30 cellular contexts compared by ENCODE assay signal in the genomic region with DNA sequence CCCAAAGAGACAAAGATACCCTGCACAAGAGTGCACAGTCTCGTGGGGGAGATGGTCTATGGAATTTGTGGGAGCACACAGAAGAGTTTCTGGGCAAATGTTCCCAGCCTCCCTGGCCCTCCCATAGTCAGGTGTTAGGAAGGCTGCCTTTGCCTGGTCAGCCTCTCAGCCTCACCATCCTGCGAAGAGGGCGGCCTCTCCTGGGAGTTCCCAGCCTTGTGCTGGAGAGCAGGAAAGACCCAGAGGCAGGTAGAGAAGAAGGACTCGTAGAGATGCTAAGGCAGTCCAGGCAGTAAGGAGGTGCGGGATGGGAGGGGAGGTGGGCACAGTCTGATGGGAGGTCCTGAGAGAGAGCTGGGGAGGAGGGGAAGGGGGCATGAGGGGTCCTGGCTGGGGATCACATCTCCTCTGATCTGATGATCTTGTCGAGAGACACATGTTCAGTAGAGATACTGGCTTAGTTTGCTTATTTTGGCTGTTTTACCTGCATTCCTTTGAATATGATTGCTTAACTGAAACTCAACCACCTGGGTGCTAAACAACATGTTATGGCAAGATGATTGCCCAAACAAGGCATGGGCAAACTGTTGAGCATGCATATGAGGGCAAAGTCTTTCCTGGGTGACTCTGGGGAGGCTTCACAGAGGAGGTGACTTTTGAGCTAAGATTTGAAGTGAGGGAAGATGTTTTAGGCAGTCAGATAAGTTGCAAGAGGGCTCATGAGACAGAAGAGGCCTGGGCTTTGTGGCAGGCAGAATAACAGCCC. TPM values are rescaled to one million over a fixed set of nuclear protein-coding genes. Genes with fewer than 3 reads are reported as not detected.
"Had no signal": no experiment of that assay in that cellular context is flagged by ENCODE, and none has a peak within 500 bp of the region (broad histone marks: within the 10 kb centered on the region; RNA-seq: fewer than 3 reads in every experiment).

No MANE protein-coding gene starts in this region.

- H3K4me3 ChIP-seq: pancreas, psoas muscle, right atrium auricular region, stomach, suprapubic skin, tibial nerve had no signal

- H3K36me3 ChIP-seq: neutrophil, pancreas, right atrium auricular region, stomach, suprapubic skin, tibial nerve had no signal

- H3K4me3 Mint-ChIP-seq: activated B cell treated with CpG ODN at 0.5 μM for 24 hours; activated CD4-positive, alpha-beta memory T cell treated with anti-CD3 and anti-CD28 coated beads, Interleukin-2, amount 10 ng/mL, durations not matched to agents 7 days and 5 days; activated naive CD4-positive, alpha-beta T cell treated with anti-CD3 and anti-CD28 coated beads for 36 hours; activated naive CD8-positive, alpha-beta T cell treated with anti-CD3 and anti-CD28 coated beads, Interleukin-2, amount 10 ng/mL, durations not matched to agents 7 days and 5 days; activated T-cell treated with anti-CD3 and anti-CD28 coated beads, Interleukin-2, amount 50 U/mL, for 72 hours; natural killer cell treated with Interleukin-12 subunit alpha and Interleukin-12 subunit beta and Interleukin-15 and Interleukin-18, amount 100 ng/mL, for 72 hours; stimulated activated effector memory CD8-positive, alpha-beta T cell treated with anti-CD3 and anti-CD28 coated beads, Interleukin-12 subunit alpha, Interleukin-12 subunit beta, amount 100 ng/mL, for 72 hours had no signal

- H3K36me3 Mint-ChIP-seq: activated naive CD8-positive, alpha-beta T cell treated with anti-CD3 and anti-CD28 coated beads, Interleukin-2, amount 10 ng/mL, durations not matched to agents 7 days and 5 days; stimulated activated effector memory CD8-positive, alpha-beta T cell treated with anti-CD3 and anti-CD28 coated beads, Interleukin-12 subunit alpha, Interleukin-12 subunit beta, amount 100 ng/mL, for 72 hours had no signal

- ATAC-seq: activated T-cell treated with anti-CD3 and anti-CD28 coated beads, Interleukin-2, amount 50 U/mL, for 72 hours; natural killer cell treated with Interleukin-12 subunit alpha and Interleukin-12 subunit beta and Interleukin-15 and Interleukin-18, amount 100 ng/mL, for 72 hours; pancreas; psoas muscle; stimulated activated effector memory CD8-positive, alpha-beta T cell treated with anti-CD3 and anti-CD28 coated beads, Interleukin-12 subunit alpha, Interleukin-12 subunit beta, amount 100 ng/mL, for 72 hours had no signal

- H3K27me3 ChIP-seq: pancreas, right atrium auricular region, stomach, suprapubic skin, tibial nerve had no signal

- H3K9me3 ChIP-seq: neutrophil, pancreas, psoas muscle had no signal

- FAIRE-seq: pancreas, urothelium cell line had no signal

- DNase-seq: activated B cell treated with CpG ODN at 0.5 μM for 24 hours; activated CD4-positive, alpha-beta memory T cell treated with anti-CD3 and anti-CD28 coated beads, Interleukin-2, amount 10 ng/mL, durations not matched to agents 7 days and 5 days; activated CD4-positive, alpha-beta T cell treated with anti-CD3 and anti-CD28 coated beads for 48 hours; activated effector memory CD4-positive, alpha-beta T cell treated with Interleukin-2 at 50 U/mL for 16 hours; activated naive CD4-positive, alpha-beta T cell treated with anti-CD3 and anti-CD28 coated beads for 36 hours; activated naive CD8-positive, alpha-beta T cell treated with anti-CD3 and anti-CD28 coated beads, Interleukin-2, amount 10 ng/mL, durations not matched to agents 7 days and 5 days; activated T-cell treated with anti-CD3 and anti-CD28 coated beads, Interleukin-2, amount 50 U/mL, for 72 hours; amniotic stem cell; cerebellar nuclear complex; cortex of kidney; erythroblast; foreskin melanocyte; hypothalamus; left cardiac atrium; midbrain; pancreas; psoas muscle; stimulated activated CD4-positive, alpha-beta T cell treated with anti-CD3 and anti-CD28 coated beads, Interleukin-1b, Interleukin-23, amount 100 ng/mL, for 48 hours; stomach; T-helper 9 cell had no signal

- H3K27ac Mint-ChIP-seq: activated B cell treated with CpG ODN at 0.5 μM for 24 hours; activated CD4-positive, alpha-beta memory T cell treated with anti-CD3 and anti-CD28 coated beads, Interleukin-2, amount 10 ng/mL, durations not matched to agents 7 days and 5 days; activated naive CD4-positive, alpha-beta T cell treated with anti-CD3 and anti-CD28 coated beads for 36 hours; activated naive CD8-positive, alpha-beta T cell treated with anti-CD3 and anti-CD28 coated beads, Interleukin-2, amount 10 ng/mL, durations not matched to agents 7 days and 5 days; activated T-cell treated with anti-CD3 and anti-CD28 coated beads, Interleukin-2, amount 50 U/mL, for 72 hours; natural killer cell treated with Interleukin-12 subunit alpha and Interleukin-12 subunit beta and Interleukin-15 and Interleukin-18, amount 100 ng/mL, for 72 hours; stimulated activated effector memory CD8-positive, alpha-beta T cell treated with anti-CD3 and anti-CD28 coated beads, Interleukin-12 subunit alpha, Interleukin-12 subunit beta, amount 100 ng/mL, for 72 hours had no signal

- H3K27ac ChIP-seq: neutrophil, pancreas, psoas muscle, right atrium auricular region, stomach, suprapubic skin, tibial nerve had no signal

- H3K4me1 Mint-ChIP-seq: activated B cell treated with CpG ODN at 0.5 μM for 24 hours; activated CD4-positive, alpha-beta memory T cell treated with anti-CD3 and anti-CD28 coated beads, Interleukin-2, amount 10 ng/mL, durations not matched to agents 7 days and 5 days; activated naive CD8-positive, alpha-beta T cell treated with anti-CD3 and anti-CD28 coated beads, Interleukin-2, amount 10 ng/mL, durations not matched to agents 7 days and 5 days; stimulated activated effector memory CD8-positive, alpha-beta T cell treated with anti-CD3 and anti-CD28 coated beads, Interleukin-12 subunit alpha, Interleukin-12 subunit beta, amount 100 ng/mL, for 72 hours had no signal

- H3K4me1 ChIP-seq: pancreas, psoas muscle, stomach, tibial nerve had no signal

- H3K27me3 Mint-ChIP-seq: activated B cell treated with CpG ODN at 0.5 μM for 24 hours; activated CD4-positive, alpha-beta memory T cell treated with anti-CD3 and anti-CD28 coated beads, Interleukin-2, amount 10 ng/mL, durations not matched to agents 7 days and 5 days; activated naive CD8-positive, alpha-beta T cell treated with anti-CD3 and anti-CD28 coated beads, Interleukin-2, amount 10 ng/mL, durations not matched to agents 7 days and 5 days had no signal

RNA-seq across cellular contexts. Expression of a gene that starts 10.5 kb away (rescaled TPM):
- total RNA-seq: activated B cell treated with CpG ODN at 0.5 μM for 24 hours; activated CD4-positive, alpha-beta memory T cell treated with anti-CD3 and anti-CD28 coated beads, Interleukin-2, amount 10 ng/mL, durations not matched to agents 7 days and 5 days; activated naive CD4-positive, alpha-beta T cell treated with anti-CD3 and anti-CD28 coated beads for 36 hours; activated naive CD8-positive, alpha-beta T cell treated with anti-CD3 and anti-CD28 coated beads, Interleukin-2, amount 10 ng/mL, durations not matched to agents 7 days and 5 days; activated T-cell treated with anti-CD3 and anti-CD28 coated beads, Interleukin-2, amount 50 U/mL, for 72 hours; left cardiac atrium; lung microvascular endothelial cell; natural killer cell treated with Interleukin-12 subunit alpha and Interleukin-12 subunit beta and Interleukin-15 and Interleukin-18, amount 100 ng/mL, for 72 hours; psoas muscle; right atrium auricular region; skeletal muscle tissue; stomach; T-helper 1 cell treated with Interleukin-12 subunit alpha and Interleukin-12 subunit beta and Interleukin-4 antibody, amounts not matched to agents 30 ng/mL and 1 ng/mL, for 36 hours had no signal
- polyA plus RNA-seq: psoas muscle had no signal

RNA-seq across cellular contexts. Expression of a gene that starts 19.6 kb away (rescaled TPM):
- total RNA-seq: activated B cell treated with CpG ODN at 0.5 μM for 24 hours; activated CD4-positive, alpha-beta memory T cell treated with anti-CD3 and anti-CD28 coated beads, Interleukin-2, amount 10 ng/mL, durations not matched to agents 7 days and 5 days; activated naive CD4-positive, alpha-beta T cell treated with anti-CD3 and anti-CD28 coated beads for 36 hours; activated naive CD8-positive, alpha-beta T cell treated with anti-CD3 and anti-CD28 coated beads, Interleukin-2, amount 10 ng/mL, durations not matched to agents 7 days and 5 days; activated T-cell treated with anti-CD3 and anti-CD28 coated beads, Interleukin-2, amount 50 U/mL, for 72 hours; left cardiac atrium; lung microvascular endothelial cell; natural killer cell treated with Interleukin-12 subunit alpha and Interleukin-12 subunit beta and Interleukin-15 and Interleukin-18, amount 100 ng/mL, for 72 hours; psoas muscle; right atrium auricular region; skeletal muscle tissue; stomach; T-helper 1 cell treated with Interleukin-12 subunit alpha and Interleukin-12 subunit beta and Interleukin-4 antibody, amounts not matched to agents 30 ng/mL and 1 ng/mL, for 36 hours; tibial nerve had no signal
- polyA plus RNA-seq: psoas muscle had no signal

RNA-seq across cellular contexts. Expression of a gene that starts 53.8 kb away (rescaled TPM):
- total RNA-seq: activated B cell treated with CpG ODN at 0.5 μM for 24 hours; activated CD4-positive, alpha-beta memory T cell treated with anti-CD3 and anti-CD28 coated beads, Interleukin-2, amount 10 ng/mL, durations not matched to agents 7 days and 5 days; activated naive CD4-positive, alpha-beta T cell treated with anti-CD3 and anti-CD28 coated beads for 36 hours; activated naive CD8-positive, alpha-beta T cell treated with anti-CD3 and anti-CD28 coated beads, Interleukin-2, amount 10 ng/mL, durations not matched to agents 7 days and 5 days; activated T-cell treated with anti-CD3 and anti-CD28 coated beads, Interleukin-2, amount 50 U/mL, for 72 hours; left cardiac atrium; lung microvascular endothelial cell; natural killer cell treated with Interleukin-12 subunit alpha and Interleukin-12 subunit beta and Interleukin-15 and Interleukin-18, amount 100 ng/mL, for 72 hours; pancreas; psoas muscle; right atrium auricular region; skeletal muscle tissue; stomach; suprapubic skin; T-helper 1 cell treated with Interleukin-12 subunit alpha and Interleukin-12 subunit beta and Interleukin-4 antibody, amounts not matched to agents 30 ng/mL and 1 ng/mL, for 36 hours; tibial nerve had no signal
- polyA plus RNA-seq: pancreas, psoas muscle, stomach had no signal
